ENCODE assay signal across 15 cellular contexts in the genomic region with DNA sequence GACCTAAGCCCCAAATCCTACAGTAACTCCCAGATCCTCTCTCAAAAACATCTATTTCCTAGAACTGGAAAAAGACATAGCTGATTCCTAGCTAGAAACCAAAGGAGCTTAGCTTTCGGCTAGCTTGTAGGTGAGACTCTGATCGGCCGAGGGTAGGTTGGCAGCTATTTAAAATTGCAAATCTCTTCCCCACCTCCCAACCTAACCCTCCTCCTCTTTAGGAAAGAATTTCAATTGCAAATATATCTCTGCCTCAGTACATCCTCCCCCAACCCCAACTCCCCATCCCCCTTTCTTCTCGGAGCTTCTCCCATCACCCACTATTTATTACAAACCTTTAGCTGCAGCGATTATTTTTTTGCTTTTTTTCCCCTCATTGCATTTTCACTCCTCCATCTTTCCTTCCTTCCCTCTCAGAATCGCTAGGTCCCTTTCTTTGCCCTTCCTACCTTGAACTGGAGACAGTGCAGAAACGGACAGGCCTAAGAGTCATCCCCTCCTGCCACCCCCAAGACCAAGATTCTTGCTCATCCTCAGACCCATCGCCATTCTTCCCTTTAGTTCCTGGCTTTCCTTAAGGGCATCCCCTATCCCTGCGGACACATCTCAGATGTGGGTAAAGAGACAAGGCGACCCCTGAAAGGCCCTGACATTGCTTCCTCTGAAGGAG. TPM values are rescaled to one million over a fixed set of nuclear protein-coding genes. Genes with fewer than 3 reads are reported as not detected.
DNase-seq lines count a peak whose midpoint lies in the region.
"Had no signal": no experiment of that assay in that cellular context is flagged by ENCODE, and none has a peak within 500 bp of the region (broad histone marks: within the 10 kb centered on the region; RNA-seq: fewer than 3 reads in every experiment).

No MANE protein-coding gene starts in this region.

- peak overlapping the region; percentile 77 for H3K4me3 ChIP-seq in HUES48 (ENCODE audit: low read depth, low read length)
- H3K4me3 ChIP-seq in mesodermal cell (ENCODE audit: extremely low read depth, insufficient read depth, low read length, poor library complexity, severe bottlenecking), result no peak overlapping the region
- H3K4me3 ChIP-seq: heart left ventricle, pancreas had no signal

- no peaks in the 10 kb centered on the region for H3K27me3 ChIP-seq in HUES48 (ENCODE audit: control insufficient read depth, insufficient read depth, low read length)
- H3K27me3 ChIP-seq: heart left ventricle, pancreas had no signal

- no peak for DNase-seq in SK-N-DZ (ENCODE audit: low spot score)
- no peak for DNase-seq in stimulated activated CD4-positive, alpha-beta T cell treated with anti-CD3 and anti-CD28 coated beads, Interleukin-1b, Interleukin-23, amount 100 ng/mL, for 48 hours
- DNase-seq in stimulated activated CD4-positive, alpha-beta T cell treated with anti-CD3 and anti-CD28 coated beads, Interleukin-4, amount 100 ng/mL, for 1 hour, result no peak
- DNase-seq: CD4-positive, alpha-beta T cell; effector CD8-positive, alpha-beta T cell; heart left ventricle; kidney glomerular epithelial cell; NCI-H1105; SIG-M5 had no signal

- H3K9me3 ChIP-seq in HUES48 (ENCODE audit: control insufficient read depth, insufficient read depth, low read length) (no peaks in the 10 kb centered on the region), mesodermal cell (ENCODE audit: control insufficient read depth, low read length) (no peaks in the 10 kb centered on the region)
- H3K9me3 ChIP-seq: heart left ventricle, pancreas had no signal

- 14 to 16% methylated on average over 5 to 6 of the region's 10 CpGs for WGBS in mesodermal cell (ENCODE audit: insufficient coverage in 2 of 2), 2 experiments

- peaks cover 34% of the 10 kb centered on the region for H3K36me3 ChIP-seq in HUES48 (ENCODE audit: control insufficient read depth, insufficient read depth, low read length)
- H3K36me3 ChIP-seq in mesodermal cell (ENCODE audit: control insufficient read depth, insufficient read depth, low read length), result peaks cover 29% of the 10 kb centered on the region
- H3K36me3 ChIP-seq: heart left ventricle, pancreas had no signal

- H3K27ac ChIP-seq in HUES48 (ENCODE audit: low read depth, low read length) (peak overlapping the region; percentile 99), cingulate gyrus (ENCODE audit: low read depth, low read length) (peak overlapping the region; percentile 84), mesodermal cell (ENCODE audit: low read depth, low read length, severe bottlenecking) (peak overlapping the region; percentile 67)
- H3K27ac ChIP-seq: heart left ventricle, pancreas had no signal

- H3K4me1 ChIP-seq in HUES48 (ENCODE audit: control insufficient read depth, insufficient read depth, low read length) (peaks cover 40% of the 10 kb centered on the region), mesodermal cell (ENCODE audit: control insufficient read depth, insufficient read depth, low read length, poor library complexity, severe bottlenecking) (peaks cover 23% of the 10 kb centered on the region)
- H3K4me1 ChIP-seq: pancreas had no signal

- peak overlapping the region; percentile 88 for H3K9ac ChIP-seq in HUES48 (ENCODE audit: low read depth, low read length)

RNA-seq across cellular contexts. Expression of a gene that starts 13.4 kb away (rescaled TPM):
- polyA plus RNA-seq in mesodermal cell (2013, experiment 1 of 2), result 3.4 TPM
- polyA plus RNA-seq in mesodermal cell (2013, experiment 2 of 2), result 4.7 TPM
- 0.60 and 0.78 TPM in 2 replicates for polyA plus RNA-seq in SK-N-DZ (2014; cell fraction: cytosol; rRNA removed)
- 0.12 and 2.2 TPM in 2 replicates for polyA plus RNA-seq in SK-N-DZ (2014; cell fraction: nucleus; rRNA removed)
- polyA plus RNA-seq: fibroblast of lung had no signal

RNA-seq across cellular contexts. Expression of a gene that starts 17.9 kb away (rescaled TPM):
- 10.1 TPM for polyA plus RNA-seq in mesodermal cell (2013, experiment 1 of 2)
- 5.0 TPM for polyA plus RNA-seq in mesodermal cell (2013, experiment 2 of 2)
- 28.8 and 33.0 TPM in 2 replicates for polyA plus RNA-seq in SK-N-DZ (2014; cell fraction: cytosol; rRNA removed)
- 19.2 and 20.1 TPM in 2 replicates for polyA plus RNA-seq in SK-N-DZ (2014; cell fraction: nucleus; rRNA removed)

RNA-seq across cellular contexts. Expression of a gene that starts 29.4 kb away (rescaled TPM):
- 76.3 TPM for polyA plus RNA-seq in mesodermal cell (2013, experiment 1 of 2)
- 71.0 TPM for polyA plus RNA-seq in mesodermal cell (2013, experiment 2 of 2)
- polyA plus RNA-seq in SK-N-DZ (2014; cell fraction: cytosol; rRNA removed), result 16.5 and 29.8 TPM in 2 replicates
- polyA plus RNA-seq in SK-N-DZ (2014; cell fraction: nucleus; rRNA removed), result 352 and 499 TPM in 2 replicates

RNA-seq across cellular contexts. Expression of a gene that starts 40.4 kb away (rescaled TPM):
- 11.4 TPM for polyA plus RNA-seq in mesodermal cell (2013, experiment 1 of 2)
- 6.2 TPM for polyA plus RNA-seq in mesodermal cell (2013, experiment 2 of 2)
- 22.3 and 34.8 TPM in 2 replicates for polyA plus RNA-seq in SK-N-DZ (2014; cell fraction: cytosol; rRNA removed)
- 32.7 and 37.2 TPM in 2 replicates for polyA plus RNA-seq in SK-N-DZ (2014; cell fraction: nucleus; rRNA removed)
- polyA plus RNA-seq: AG04450, fibroblast of lung had no signal
